15 cellular contexts compared by ENCODE assay signal in the genomic region with DNA sequence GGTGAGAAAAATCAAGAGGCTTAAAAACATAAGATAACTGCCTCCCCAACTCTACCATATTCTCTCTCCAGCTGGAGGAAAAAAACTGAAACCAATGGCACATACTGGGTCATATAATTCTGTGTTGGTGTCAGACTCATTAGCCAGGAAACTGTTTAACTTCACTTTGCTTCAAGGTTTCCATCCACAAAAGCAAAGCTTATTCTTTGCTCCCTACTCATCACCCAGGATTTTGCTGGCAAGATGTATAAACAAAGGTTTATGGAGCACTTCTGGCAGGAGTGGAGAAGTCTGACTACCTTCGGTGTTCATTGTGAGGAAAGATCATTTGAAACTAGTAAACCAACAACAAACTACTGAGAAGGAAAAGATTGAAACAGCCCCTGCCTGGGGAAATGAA.
DNase-seq lines count a peak whose midpoint lies in the region; TF ChIP-seq lines count a peak whose summit lies in the region.
"Had no signal": no experiment of that assay in that cellular context is flagged by ENCODE, and none has a peak within 500 bp of the region (broad histone marks: within the 10 kb centered on the region; RNA-seq: fewer than 3 reads in every experiment).

No MANE protein-coding gene starts in this region.

- H3K27ac Mint-ChIP-seq in HFFc6: 0 out of 2 replicates have a peak overlapping the region, but pooled peaks have one; percentile 4
- H3K27ac Mint-ChIP-seq: GM23338 had no signal

- no CpG with 5 or more reads among the region's 1 CpG for WGBS in sigmoid colon, 2 donors

- DNase-seq in HFFc6 (no peak), M059J (ENCODE audit: low read depth) (peak; percentile 20), sigmoid colon (no peak), NCI-H2029 (lab: John Stamatoyannopoulos, UW) (no peak), OCI-M2 (lab: John Stamatoyannopoulos, UW; ENCODE audit: unreplicated experiment) (no peak), AG08396 (ENCODE audit: low spot score) (no peak)
- DNase-seq: BE2C; CD4-positive, alpha-beta memory T cell; DMS153; DND-41; GDM1; H7 had no signal

- H3K9me3 Mint-ChIP-seq in HFFc6: no peaks in the 10 kb centered on the region
- H3K9me3 Mint-ChIP-seq: CD4-positive, alpha-beta memory T cell; GM23338 had no signal

- H3K27ac ChIP-seq in muscle layer of colon (ENCODE audit: low read depth, low read length) (peak overlapping the region; percentile 4), sigmoid colon (peak overlapping the region; percentile 24 to 58 (median 50))
- H3K27ac ChIP-seq: C4-2B had no signal

- peaks cover 29% of the 10 kb centered on the region for H3K4me1 Mint-ChIP-seq in HFFc6 (ENCODE audit: low read depth)
- H3K4me1 Mint-ChIP-seq: CD4-positive, alpha-beta memory T cell had no signal

- TF ChIP-seq CTCF in HFFc6 (IDR thresholded peaks at IDR 0.05): no peak
- TF ChIP-seq CTCF in sigmoid colon (IDR thresholded peaks at IDR 0.05): no peak

- intact Hi-C loops in sigmoid colon (cut with DNase I): no loop called here

- no peak overlapping the region for H3K4me3 Mint-ChIP-seq in HFFc6
- H3K4me3 Mint-ChIP-seq: CD4-positive, alpha-beta memory T cell; GM23338 had no signal

- H3K36me3 Mint-ChIP-seq in HFFc6 (ENCODE audit: low read depth): no peaks in the 10 kb centered on the region
- H3K36me3 Mint-ChIP-seq: CD4-positive, alpha-beta memory T cell had no signal

- TF ChIP-seq POLR2A in sigmoid colon (IDR thresholded peaks at IDR 0.05): no peak

- no peaks in the 10 kb centered on the region for H3K27me3 ChIP-seq in muscle layer of colon (ENCODE audit: control insufficient read depth in 1 of 2, insufficient read depth in 2 of 2, low read length in 2 of 2)
- H3K27me3 ChIP-seq in sigmoid colon: no peaks in the 10 kb centered on the region
- H3K27me3 ChIP-seq: BE2C had no signal

- H3K4me1 ChIP-seq in muscle layer of colon (ENCODE audit: insufficient read depth, low read length) (peaks cover 26% of the 10 kb centered on the region), sigmoid colon (peaks cover 0 to 25% (median 24%) of the 10 kb centered on the region in 4 donors)

- H3K4me3 ChIP-seq in muscle layer of colon (ENCODE audit: low read depth in 1 of 2, low read length in 2 of 2): no peak overlapping the region
- no peak overlapping the region for H3K4me3 ChIP-seq in sigmoid colon
- H3K4me3 ChIP-seq: GM23338 had no signal

- no peak overlapping the region for H3K9ac ChIP-seq in muscle layer of colon (ENCODE audit: low read length)

- no peak for TF ChIP-seq EP300 in sigmoid colon (IDR thresholded peaks at IDR 0.05)

- H3K27me3 Mint-ChIP-seq in HFFc6 (ENCODE audit: insufficient read depth): peaks cover 6% of the 10 kb centered on the region

- H3K36me3 ChIP-seq in muscle layer of colon (ENCODE audit: insufficient read depth, low read length) (no peaks in the 10 kb centered on the region), sigmoid colon (no peaks in the 10 kb centered on the region)
- H3K36me3 ChIP-seq: BE2C had no signal

- H3K9me3 ChIP-seq in muscle layer of colon (ENCODE audit: low read length): no peaks in the 10 kb centered on the region
- H3K9me3 ChIP-seq in sigmoid colon: no peaks in the 10 kb centered on the region
- H3K9me3 ChIP-seq: BE2C had no signal
